ENCODE assay signal across 23 cellular contexts in the genomic region with DNA sequence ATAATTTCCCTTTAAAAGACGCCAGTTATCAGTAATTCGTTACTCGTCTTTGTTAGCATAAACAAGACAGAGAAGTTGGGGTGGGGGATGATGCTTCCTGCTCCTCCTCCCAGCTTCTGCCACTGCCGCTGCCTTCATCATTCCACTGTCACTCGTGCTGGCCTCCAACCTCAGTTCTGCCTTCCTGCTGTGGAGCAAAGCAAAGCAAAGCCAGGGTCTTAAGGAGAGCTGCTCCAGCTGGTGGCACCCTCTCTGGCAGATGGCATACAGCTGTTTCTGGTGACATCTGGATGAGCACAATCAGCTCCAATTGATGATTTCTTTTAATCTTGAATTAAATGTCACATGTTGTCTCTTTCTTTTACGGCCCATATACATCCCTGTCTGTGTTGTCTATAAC.
DNase-seq lines count a peak whose midpoint lies in the region; ATAC-seq and TF ChIP-seq lines count a peak whose summit lies in the region.
"Had no signal": no experiment of that assay in that cellular context is flagged by ENCODE, and none has a peak within 500 bp of the region (broad histone marks: within the 10 kb centered on the region; RNA-seq: fewer than 3 reads in every experiment).

No MANE protein-coding gene starts in this region.

- DNase-seq in DMS 273 (lab: John Stamatoyannopoulos, UW; ENCODE audit: unreplicated experiment) (peak; percentile 5), DMS 273 treated with DMSO at 0.1 percent for 48 hours (lab: John Stamatoyannopoulos, UW) (no peak), NCI-H526 treated with DMSO at 0.1 percent for 48 hours (lab: John Stamatoyannopoulos, UW) (peak; percentile 80), mesendoderm (peak; percentile 6), sigmoid colon (peak; percentile 32), D341Med (ENCODE audit: low spot score) (no peak), NCI-H1092 treated with DMSO at 0.1 percent for 48 hours (lab: John Stamatoyannopoulos, UW) (no peak)
- DNase-seq: AML-193; Caco-2; CD4-positive, alpha-beta T cell; DMS53; DND-41; EL; GM23248; H7; HFFc6 had no signal

- H3K9ac ChIP-seq in mesendoderm (ENCODE audit: low read length) = no peak overlapping the region
- H3K9ac ChIP-seq: GM23248 had no signal

- TF ChIP-seq EP300 in sigmoid colon (IDR thresholded peaks at IDR 0.05) = no peak

- no peak overlapping the region for H2BK15ac ChIP-seq in mesendoderm (replicated peaks; ENCODE audit: low read depth)

- H3K4ac ChIP-seq in mesendoderm (ENCODE audit: low read depth, low read length) = no peak overlapping the region

- ATAC-seq in GM21381 (IDR thresholded peaks at IDR 0.05; ENCODE audit: unreplicated experiment) = no peak
- ATAC-seq: A549, GM12878, HCT116, HepG2 had no signal

- no peak for TF ChIP-seq CTCF in sigmoid colon (IDR thresholded peaks at IDR 0.05)

- H3K4me2 ChIP-seq in mesendoderm (ENCODE audit: low read length) = no peak overlapping the region
- H3K4me2 ChIP-seq: A549 had no signal

- no peak overlapping the region for H3K4me3 ChIP-seq in mesendoderm (ENCODE audit: low read length)
- H3K4me3 ChIP-seq in sigmoid colon = no peak overlapping the region
- H3K4me3 ChIP-seq: A549, GM12878, GM23248 had no signal

- no peaks in the 10 kb centered on the region for H3K27me3 ChIP-seq in mesendoderm (ENCODE audit: insufficient read depth, low read length, poor library complexity)
- no peaks in the 10 kb centered on the region for H3K27me3 ChIP-seq in sigmoid colon

- TF ChIP-seq POLR2A in sigmoid colon (IDR thresholded peaks at IDR 0.05) = no peak

- no peak overlapping the region for H2BK120ac ChIP-seq in mesendoderm (ENCODE audit: low read depth, low read length)

- H3K79me1 ChIP-seq in mesendoderm (ENCODE audit: low read length) = no peaks in the 10 kb centered on the region

- no peak overlapping the region for H4K5ac ChIP-seq in mesendoderm (ENCODE audit: low read length)

- no peak overlapping the region for H3K23ac ChIP-seq in mesendoderm (ENCODE audit: low read length)

- intact Hi-C loops in sigmoid colon (cut with DNase I) = no loop called here

- no peak overlapping the region for H2BK5ac ChIP-seq in mesendoderm (ENCODE audit: low read length)

- no peak overlapping the region for H4K8ac ChIP-seq in mesendoderm (ENCODE audit: low read depth, low read length)

- H3K56ac ChIP-seq in mesendoderm (ENCODE audit: low read length) = no peak overlapping the region

- H3K4me1 ChIP-seq in mesendoderm (ENCODE audit: control insufficient read depth, low read depth, low read length) = no peaks in the 10 kb centered on the region
- no peaks in the 10 kb centered on the region for H3K4me1 ChIP-seq in sigmoid colon
- H3K4me1 ChIP-seq: A549, Caco-2 had no signal

- no peak overlapping the region for H3K18ac ChIP-seq in mesendoderm (ENCODE audit: low read length)

- H3K36me3 ChIP-seq in mesendoderm (ENCODE audit: control insufficient read depth, insufficient read depth, low read length) (no peaks in the 10 kb centered on the region), sigmoid colon (no peaks in the 10 kb centered on the region)

- no peaks in the 10 kb centered on the region for H3K79me2 ChIP-seq in mesendoderm (ENCODE audit: control insufficient read depth, insufficient read depth, low read length)

- no CpG with 5 or more reads among the region's 6 CpGs for WGBS in mesendoderm (ENCODE audit: extremely low coverage, insufficient coverage, low lambda C conversion rate)
- 50 to 76% methylated on average over 6 of the region's 6 CpGs for WGBS in sigmoid colon, 2 donors

- no peak overlapping the region for H3K27ac ChIP-seq in mesendoderm (ENCODE audit: low read depth, low read length)
- no peak overlapping the region for H3K27ac ChIP-seq in sigmoid colon
- H3K27ac ChIP-seq: 22Rv1, A549, C4-2B, GM23248 had no signal

- no peak overlapping the region for H2AK5ac ChIP-seq in mesendoderm (ENCODE audit: low read length)

- no peaks in the 10 kb centered on the region for H3K9me3 ChIP-seq in sigmoid colon
- H3K9me3 ChIP-seq: A549, Caco-2 had no signal

Comparison
In these comparisons a context has a peak if more than half of its experiments do, and no peak if none do; other contexts are left out.
1. DNase-seq: peak in DMS 273 (single experiment), NCI-H526 treated with DMSO at 0.1 percent for 48 hours (single experiment), mesendoderm (single experiment) and sigmoid colon (single experiment); none in DMS 273 treated with DMSO at 0.1 percent for 48 hours (single experiment), D341Med (single experiment) and NCI-H1092 treated with DMSO at 0.1 percent for 48 hours (single experiment).